Comparison of ENCODE assay signal across 1 cellular context in genomic region chr6:34556493-34556892, GRCh38.
TF ChIP-seq lines count a peak whose summit lies in the region.

No MANE protein-coding gene starts in this region.

TF ChIP-seq in K562, 482 proteins besides CTCF, POLR2A, EP300 and RAD21 (continued from another document and continues in another):
- no peak for TF ChIP-seq LEF1 (IDR thresholded peaks at IDR 0.05)
- TF ChIP-seq HMGN3 (IDR thresholded peaks at IDR 0.05; ENCODE audit: borderline replicate concordance, extremely low read depth, insufficient read length, low read depth, low read length): no peak
- TF ChIP-seq ZNF175 (CRISPR knock-in tag; IDR thresholded peaks at IDR 0.05; ENCODE audit: low read depth): no peak
- TF ChIP-seq ZNF740 (CRISPR knock-in tag; IDR thresholded peaks at IDR 0.05): no peak
- no peak for TF ChIP-seq ZNF740 (tag; IDR thresholded peaks at IDR 0.05)
- no peak for TF ChIP-seq GTF2E2 (tag; IDR thresholded peaks at IDR 0.05)
- no peak for TF ChIP-seq ZNF561 (CRISPR knock-in tag; conservative IDR thresholded peaks at IDR 0.05)
- TF ChIP-seq HDAC8 (tag; IDR thresholded peaks at IDR 0.05): no peak
- no peak for TF ChIP-seq ZNF766 (CRISPR knock-in tag; conservative IDR thresholded peaks at IDR 0.05)
- TF ChIP-seq PRPF4 (IDR thresholded peaks at IDR 0.05; ENCODE audit: insufficient read depth, low read depth, low read length, poor library complexity, severe bottlenecking): no peak
- no peak for TF ChIP-seq MTA1 (IDR thresholded peaks at IDR 0.05; ENCODE audit: borderline replicate concordance)
- TF ChIP-seq SMARCA4 (IDR thresholded peaks at IDR 0.05): no peak
- TF ChIP-seq ZSCAN32 (CRISPR knock-in tag; IDR thresholded peaks at IDR 0.05): no peak
- TF ChIP-seq, protein P1, sequence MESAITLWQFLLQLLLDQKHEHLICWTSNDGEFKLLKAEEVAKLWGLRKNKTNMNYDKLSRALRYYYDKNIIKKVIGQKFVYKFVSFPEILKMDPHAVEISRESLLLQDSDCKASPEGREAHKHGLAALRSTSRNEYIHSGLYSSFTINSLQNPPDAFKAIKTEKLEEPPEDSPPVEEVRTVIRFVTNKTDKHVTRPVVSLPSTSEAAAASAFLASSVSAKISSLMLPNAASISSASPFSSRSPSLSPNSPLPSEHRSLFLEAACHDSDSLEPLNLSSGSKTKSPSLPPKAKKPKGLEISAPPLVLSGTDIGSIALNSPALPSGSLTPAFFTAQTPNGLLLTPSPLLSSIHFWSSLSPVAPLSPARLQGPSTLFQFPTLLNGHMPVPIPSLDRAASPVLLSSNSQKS (CRISPR knock-in tag; IDR thresholded peaks at IDR 0.05): no peak
- no peak for TF ChIP-seq EWSR1 (IDR thresholded peaks at IDR 0.05; ENCODE audit: borderline replicate concordance, low read depth, partially characterized antibody)
- no peak for TF ChIP-seq HNRNPL (IDR thresholded peaks at IDR 0.05; ENCODE audit: low read depth, low read length)
- no peak for TF ChIP-seq HNRNPLL (IDR thresholded peaks at IDR 0.05; ENCODE audit: low read depth, low read length, poor library complexity, severe bottlenecking)
- TF ChIP-seq NR0B1 (IDR thresholded peaks at IDR 0.05; ENCODE audit: partially characterized antibody): no peak
- no peak for TF ChIP-seq BDP1 (IDR thresholded peaks at IDR 0.05; ENCODE audit: insufficient read depth, insufficient read length)
- no peak for TF ChIP-seq SPI1 (IDR thresholded peaks at IDR 0.05; ENCODE audit: borderline replicate concordance, low read depth, low read length)
- peak; percentile 83; the same call in 1 of the 2 replicates for TF ChIP-seq CBX1 (IDR thresholded peaks at IDR 0.05; ENCODE audit: low read depth)
- TF ChIP-seq PTBP1 (IDR thresholded peaks at IDR 0.05; ENCODE audit: low read depth, low read length): peak; percentile 94
- no peak for TF ChIP-seq GTF2F1 (IDR thresholded peaks at IDR 0.05; ENCODE audit: low read depth, low read length)
- TF ChIP-seq HIVEP1 (CRISPR knock-in tag; IDR thresholded peaks at IDR 0.05): no peak
- TF ChIP-seq NR4A1 (CRISPR knock-in tag; IDR thresholded peaks at IDR 0.05): no peak
- TF ChIP-seq NR4A1 (tag; IDR thresholded peaks at IDR 0.05): no peak
- peak; percentile 53 for TF ChIP-seq GTF3C2 (IDR thresholded peaks at IDR 0.05; ENCODE audit: borderline replicate concordance, extremely low read depth, insufficient read length)
- TF ChIP-seq DPF2 (IDR thresholded peaks at IDR 0.05): no peak
- TF ChIP-seq BRD4 (IDR thresholded peaks at IDR 0.05): no peak
- TF ChIP-seq NBN (IDR thresholded peaks at IDR 0.05; ENCODE audit: low read depth): no peak
- no peak for TF ChIP-seq MCM7 (IDR thresholded peaks at IDR 0.05)
- no peak for TF ChIP-seq PURB (CRISPR knock-in tag; IDR thresholded peaks at IDR 0.05; ENCODE audit: low read depth)
- no peak for TF ChIP-seq MAFG (tag; conservative IDR thresholded peaks at IDR 0.05)
- no peak for TF ChIP-seq NFIC (IDR thresholded peaks at IDR 0.05)
- TF ChIP-seq ADNP (tag; IDR thresholded peaks at IDR 0.05): no peak
- TF ChIP-seq RBM25 (IDR thresholded peaks at IDR 0.05; ENCODE audit: low read depth, low read length, severe bottlenecking): peak; percentile 91
- TF ChIP-seq ZNF696 (CRISPR knock-in tag; conservative IDR thresholded peaks at IDR 0.05): no peak
- TF ChIP-seq SIRT6 (IDR thresholded peaks at IDR 0.05; ENCODE audit: low read depth, low read length): no peak
- TF ChIP-seq ZBTB17 (CRISPR knock-in tag; IDR thresholded peaks at IDR 0.05): no peak
- TF ChIP-seq CREB3L1 (IDR thresholded peaks at IDR 0.05; ENCODE audit: borderline replicate concordance, low read depth): no peak
- peak; percentile 83 for TF ChIP-seq ZNF436 (CRISPR knock-in tag; IDR thresholded peaks at IDR 0.05)
- no peak for TF ChIP-seq ZNF239 (CRISPR knock-in tag; IDR thresholded peaks at IDR 0.05)
- no peak for TF ChIP-seq FOXJ3 (CRISPR knock-in tag; IDR thresholded peaks at IDR 0.05)
- TF ChIP-seq YBX1 (IDR thresholded peaks at IDR 0.05): no peak
- no peak for TF ChIP-seq NR2F6 (CRISPR knock-in tag; IDR thresholded peaks at IDR 0.05)
- no peak for TF ChIP-seq SAFB (IDR thresholded peaks at IDR 0.05; ENCODE audit: borderline replicate concordance, low read depth, low read length)
- TF ChIP-seq, protein P2, sequence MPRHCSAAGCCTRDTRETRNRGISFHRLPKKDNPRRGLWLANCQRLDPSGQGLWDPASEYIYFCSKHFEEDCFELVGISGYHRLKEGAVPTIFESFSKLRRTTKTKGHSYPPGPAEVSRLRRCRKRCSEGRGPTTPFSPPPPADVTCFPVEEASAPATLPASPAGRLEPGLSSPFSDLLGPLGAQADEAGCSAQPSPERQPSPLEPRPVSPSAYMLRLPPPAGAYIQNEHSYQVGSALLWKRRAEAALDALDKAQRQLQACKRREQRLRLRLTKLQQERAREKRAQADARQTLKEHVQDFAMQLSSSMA (CRISPR knock-in tag; IDR thresholded peaks at IDR 0.05): no peak
- TF ChIP-seq BCOR (IDR thresholded peaks at IDR 0.05): peak; percentile 95
- no peak for TF ChIP-seq TAF7 (tag; IDR thresholded peaks at IDR 0.05)
- TF ChIP-seq, protein P3, sequence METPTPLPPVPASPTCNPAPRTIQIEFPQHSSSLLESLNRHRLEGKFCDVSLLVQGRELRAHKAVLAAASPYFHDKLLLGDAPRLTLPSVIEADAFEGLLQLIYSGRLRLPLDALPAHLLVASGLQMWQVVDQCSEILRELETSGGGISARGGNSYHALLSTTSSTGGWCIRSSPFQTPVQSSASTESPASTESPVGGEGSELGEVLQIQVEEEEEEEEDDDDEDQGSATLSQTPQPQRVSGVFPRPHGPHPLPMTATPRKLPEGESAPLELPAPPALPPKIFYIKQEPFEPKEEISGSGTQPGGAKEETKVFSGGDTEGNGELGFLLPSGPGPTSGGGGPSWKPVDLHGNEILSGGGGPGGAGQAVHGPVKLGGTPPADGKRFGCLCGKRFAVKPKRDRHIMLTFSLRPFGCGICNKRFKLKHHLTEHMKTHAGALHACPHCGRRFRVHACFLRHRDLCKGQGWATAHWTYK (CRISPR knock-in tag; IDR thresholded peaks at IDR 0.05): no peak
- TF ChIP-seq, protein P4, sequence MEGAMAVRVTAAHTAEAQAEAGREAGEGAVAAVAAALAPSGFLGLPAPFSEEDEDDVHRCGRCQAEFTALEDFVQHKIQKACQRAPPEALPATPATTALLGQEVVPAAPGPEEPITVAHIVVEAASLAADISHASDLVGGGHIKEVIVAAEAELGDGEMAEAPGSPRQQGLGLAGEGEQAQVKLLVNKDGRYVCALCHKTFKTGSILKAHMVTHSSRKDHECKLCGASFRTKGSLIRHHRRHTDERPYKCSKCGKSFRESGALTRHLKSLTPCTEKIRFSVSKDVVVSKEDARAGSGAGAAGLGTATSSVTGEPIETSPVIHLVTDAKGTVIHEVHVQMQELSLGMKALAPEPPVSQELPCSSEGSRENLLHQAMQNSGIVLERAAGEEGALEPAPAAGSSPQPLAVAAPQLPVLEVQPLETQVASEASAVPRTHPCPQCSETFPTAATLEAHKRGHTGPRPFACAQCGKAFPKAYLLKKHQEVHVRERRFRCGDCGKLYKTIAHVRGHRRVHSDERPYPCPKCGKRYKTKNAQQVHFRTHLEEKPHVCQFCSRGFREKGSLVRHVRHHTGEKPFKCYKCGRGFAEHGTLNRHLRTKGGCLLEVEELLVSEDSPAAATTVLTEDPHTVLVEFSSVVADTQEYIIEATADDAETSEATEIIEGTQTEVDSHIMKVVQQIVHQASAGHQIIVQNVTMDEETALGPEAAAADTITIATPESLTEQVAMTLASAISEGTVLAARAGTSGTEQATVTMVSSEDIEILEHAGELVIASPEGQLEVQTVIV (CRISPR knock-in tag; IDR thresholded peaks at IDR 0.05; ENCODE audit: borderline replicate concordance): no peak
- no peak for TF ChIP-seq CHD2 (IDR thresholded peaks at IDR 0.05; ENCODE audit: low read depth, low read length)
- no peak for TF ChIP-seq ZHX1 (conservative IDR thresholded peaks at IDR 0.05; ENCODE audit: low read length)
- TF ChIP-seq, protein P5, sequence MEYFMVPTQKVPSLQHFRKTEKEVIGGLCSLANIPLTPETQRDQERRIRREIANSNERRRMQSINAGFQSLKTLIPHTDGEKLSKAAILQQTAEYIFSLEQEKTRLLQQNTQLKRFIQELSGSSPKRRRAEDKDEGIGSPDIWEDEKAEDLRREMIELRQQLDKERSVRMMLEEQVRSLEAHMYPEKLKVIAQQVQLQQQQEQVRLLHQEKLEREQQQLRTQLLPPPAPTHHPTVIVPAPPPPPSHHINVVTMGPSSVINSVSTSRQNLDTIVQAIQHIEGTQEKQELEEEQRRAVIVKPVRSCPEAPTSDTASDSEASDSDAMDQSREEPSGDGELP (CRISPR knock-in tag; IDR thresholded peaks at IDR 0.05; ENCODE audit: borderline replicate concordance): peak; percentile 8; the same call in 1 of the 2 replicates
- TF ChIP-seq TBP (optimal IDR thresholded peaks at IDR 0.05; ENCODE audit: low read depth, low read length): no peak
- TF ChIP-seq STAT5B (CRISPR knock-in tag; IDR thresholded peaks at IDR 0.05): no peak
